Comparison of ENCODE assay signal across 11 cellular contexts in the genomic region with DNA sequence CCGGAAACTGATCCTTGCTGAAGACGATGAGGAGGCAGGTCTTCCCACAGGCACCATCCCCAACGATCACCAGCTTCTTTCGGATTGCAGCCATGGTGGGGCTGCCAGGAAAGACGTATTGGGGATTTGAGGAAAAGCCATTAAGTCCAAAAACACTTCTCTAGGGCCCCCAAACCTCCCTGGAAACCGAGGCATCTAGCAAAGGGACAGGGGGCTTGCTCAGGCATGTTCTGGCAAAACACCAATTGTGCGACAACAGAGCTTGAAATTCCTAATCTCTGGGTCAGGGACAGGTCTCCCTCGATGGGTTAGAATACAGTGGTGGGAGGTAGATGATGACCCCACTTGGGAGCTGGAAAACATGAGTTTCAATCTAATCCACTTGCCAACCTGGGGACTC. TPM values are rescaled to one million over a fixed set of nuclear protein-coding genes. Genes with fewer than 3 reads are reported as not detected.
DNase-seq lines count a peak whose midpoint lies in the region; ATAC-seq and TF ChIP-seq lines count a peak whose summit lies in the region.
"Had no signal": no experiment of that assay in that cellular context is flagged by ENCODE, and none has a peak within 500 bp of the region (broad histone marks: within the 10 kb centered on the region; RNA-seq: fewer than 3 reads in every experiment).

No MANE protein-coding gene starts in this region.

- intact Hi-C loops in prostate gland (cut with DNase I), result no loop called here
- intact Hi-C loops in sciatic nerve (cut with DNase I), result loop anchor here (10.0 kb wide), 1 partner anchor 319 kb away; no protein-coding TSS in a partner anchor

- H3K4me1 ChIP-seq in BLaER1 treated with 17β-estradiol and CSF1 and Interleukin-3, amounts not matched to agents 10 nM and 100 nM, result peaks cover 75 to 91% (median 85%) of the 10 kb centered on the region in 10 experiments
- peaks cover 64% of the 10 kb centered on the region for H3K4me1 ChIP-seq in Loucy (ENCODE audit: insufficient read depth, low read length, poor library complexity, severe bottlenecking)
- peaks cover 55% of the 10 kb centered on the region for H3K4me1 ChIP-seq in prostate gland (replicated peaks)

- H3K27ac ChIP-seq in BLaER1 treated with 17β-estradiol and CSF1 and Interleukin-3, amounts not matched to agents 10 nM and 100 nM, result peak overlapping the region in 6 of 11 experiments; percentile 73 to 85 (median 81); a peak in 10 of 22 replicates
- H3K27ac ChIP-seq in epithelial cell of prostate (peak overlapping the region; percentile 93), prostate gland (peak overlapping the region; percentile 98)
- H3K27ac ChIP-seq: neutrophil had no signal

- no peaks in the 10 kb centered on the region for H3K9me2 ChIP-seq in Loucy (replicated peaks; ENCODE audit: low read depth, low read length)

- 54% methylated on average over 8 of the region's 8 CpGs for WGBS in prostate gland

- H3K79me2 ChIP-seq in Loucy (ENCODE audit: insufficient read depth, low read length), result peaks cover 51% of the 10 kb centered on the region

- ATAC-seq in sciatic nerve, result no peak

- no peak for TF ChIP-seq CTCF in Loucy (conservative IDR thresholded peaks at IDR 0.05; ENCODE audit: low read length)
- no peak for TF ChIP-seq CTCF in prostate gland (IDR thresholded peaks at IDR 0.05)

- no peak for DNase-seq in epithelial cell of prostate (ENCODE audit: low read depth, low spot score)
- DNase-seq in prostate gland (ENCODE audit: low spot score), result no peak
- DNase-seq in sciatic nerve (ENCODE audit: low spot score), result no peak
- DNase-seq in NCI-H345 treated with DMSO at 0.1 percent for 48 hours (lab: John Stamatoyannopoulos, UW; ENCODE audit: unreplicated experiment), result no peak
- DNase-seq in CD1c-positive myeloid dendritic cell (ENCODE audit: extremely low spot score), result no peak
- DNase-seq in NCI-H524 (lab: John Stamatoyannopoulos, UW), result no peak
- DNase-seq: activated naive CD4-positive, alpha-beta T cell; effector memory CD4-positive, alpha-beta T cell had no signal

- no peak for TF ChIP-seq POLR2A in prostate gland (IDR thresholded peaks at IDR 0.05)

- H3K9me3 ChIP-seq in BLaER1 treated with 17β-estradiol and CSF1 and Interleukin-3, amounts not matched to agents 10 nM and 100 nM (replicated peaks in 1 of 11), result no peaks in the 10 kb centered on the region
- H3K9me3 ChIP-seq in Loucy (ENCODE audit: insufficient read depth, low read depth, low read length) (no peaks in the 10 kb centered on the region), prostate gland (no peaks in the 10 kb centered on the region)
- H3K9me3 ChIP-seq: neutrophil had no signal

- H3F3A ChIP-seq in Loucy (ENCODE audit: low read depth), result no peaks in the 10 kb centered on the region

- H3K9ac ChIP-seq in BLaER1 treated with 17β-estradiol and CSF1 and Interleukin-3, amounts not matched to agents 10 nM and 100 nM, result peak overlapping the region in 6 of 11 experiments; percentile 28 to 90 (median 87); a peak in 6 of 22 replicates
- H3K9ac ChIP-seq in Loucy (ENCODE audit: low read depth, low read length, poor library complexity, severe bottlenecking), result peak overlapping the region; percentile 86

- H3K27me3 ChIP-seq in BLaER1 treated with 17β-estradiol and CSF1 and Interleukin-3, amounts not matched to agents 10 nM and 100 nM, result no peaks in the 10 kb centered on the region
- H3K27me3 ChIP-seq in Loucy (ENCODE audit: insufficient read depth, low read length, poor library complexity, severe bottlenecking) (no peaks in the 10 kb centered on the region), prostate gland (replicated peaks; ENCODE audit: insufficient read depth) (no peaks in the 10 kb centered on the region)

- peak overlapping the region; percentile 88 to 100 (median 98) for H3K4me2 ChIP-seq in BLaER1 treated with 17β-estradiol and CSF1 and Interleukin-3, amounts not matched to agents 10 nM and 100 nM
- H3K4me2 ChIP-seq in Loucy (ENCODE audit: low read depth, low read length, poor library complexity, severe bottlenecking), result peak overlapping the region; percentile 99

- H4K20me1 ChIP-seq in BLaER1 treated with 17β-estradiol and CSF1 and Interleukin-3, amounts not matched to agents 10 nM and 100 nM, result peaks cover 0 to 27% (median 7%) of the 10 kb centered on the region in 11 experiments; a peak in 8 of 22 replicates
- H4K20me1 ChIP-seq in Loucy (ENCODE audit: insufficient read depth, low read length, poor library complexity, severe bottlenecking), result peaks cover 38% of the 10 kb centered on the region

- H3K36me3 ChIP-seq in BLaER1 treated with 17β-estradiol and CSF1 and Interleukin-3, amounts not matched to agents 10 nM and 100 nM, result peaks cover 12 to 36% (median 28%) of the 10 kb centered on the region in 11 experiments; a peak in 20 of 22 replicates
- H3K36me3 ChIP-seq in Loucy (ENCODE audit: insufficient read depth, low read length) (peaks cover 20% of the 10 kb centered on the region; the same call in 1 of the 2 replicates), prostate gland (no peaks in the 10 kb centered on the region)
- H3K36me3 ChIP-seq: neutrophil had no signal

- no peak overlapping the region for H2AFZ ChIP-seq in Loucy (ENCODE audit: low read length)

- H3K4me3 ChIP-seq in BLaER1 treated with 17β-estradiol and CSF1 and Interleukin-3, amounts not matched to agents 10 nM and 100 nM, result no peak overlapping the region
- H3K4me3 ChIP-seq in Loucy (ENCODE audit: low read length, poor library complexity, severe bottlenecking) (peak overlapping the region; percentile 80), prostate gland (no peak overlapping the region)

RNA-seq across cellular contexts. Expression of gene RHOC, which starts 3.2 kb away (rescaled TPM):
- total RNA-seq in prostate gland (100 to 1,000 TPM; 272 to 373 TPM), sciatic nerve (241 TPM)

RNA-seq across cellular contexts. Expression of gene PPM1J, which starts 11.4 kb away (rescaled TPM):
- total RNA-seq in prostate gland (10 to 100 TPM in 1 of 2 donors, 1 to 10 TPM in 1; 2.0 to 16.8 TPM), sciatic nerve (1.8 TPM)

RNA-seq across cellular contexts. Expression of gene MOV10, which starts 29.2 kb away (rescaled TPM):
- total RNA-seq in prostate gland (100 to 1,000 TPM in 1 of 2 donors, 10 to 100 TPM in 1; 47.0 to 169 TPM), sciatic nerve (57.5 TPM)
